ENCODE assay signal across 1 cellular context in the genomic region with DNA sequence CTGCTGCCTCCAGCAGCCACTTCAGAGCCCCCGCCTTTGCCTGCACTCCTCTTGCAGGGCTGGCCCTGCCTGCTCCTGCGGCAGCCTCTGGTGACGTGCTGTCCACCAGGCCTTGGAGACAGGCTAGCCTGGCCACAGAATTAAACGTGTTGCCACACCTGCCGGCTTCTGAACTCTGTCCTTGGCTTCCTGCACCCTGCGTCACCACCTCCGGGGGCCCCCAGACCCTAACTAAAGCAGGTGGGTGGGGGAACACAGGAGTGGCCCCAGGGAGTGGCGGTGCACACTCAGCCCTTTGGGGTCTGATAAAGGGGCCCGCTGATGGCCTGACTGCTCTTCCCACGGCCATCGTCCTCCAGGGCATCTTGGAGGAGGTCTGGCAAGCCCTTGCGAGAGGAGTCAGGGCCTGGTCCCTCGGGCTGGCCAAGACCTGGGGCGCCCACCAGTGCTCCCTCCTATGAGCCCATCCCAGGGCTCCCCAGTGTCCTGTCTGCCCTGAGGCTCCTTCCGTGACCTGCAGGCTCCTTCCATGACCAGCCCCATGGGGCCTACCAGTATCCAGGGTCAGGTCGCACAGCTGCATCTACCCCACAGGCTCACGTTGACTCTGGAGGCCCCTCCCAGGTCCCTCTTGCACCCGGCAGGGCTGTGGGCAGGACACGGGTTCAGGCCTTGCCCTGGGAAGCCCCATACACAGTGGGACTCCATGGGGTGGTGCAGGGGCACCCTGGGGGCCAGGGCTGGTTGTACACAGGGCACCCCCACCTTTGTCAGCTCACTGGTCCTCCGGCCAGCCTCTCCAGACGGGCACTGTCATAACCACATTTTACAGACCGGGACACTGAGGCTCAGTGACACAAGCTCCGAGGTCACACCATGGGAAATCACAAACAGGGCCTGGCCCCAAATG.
TF ChIP-seq lines count a peak whose summit lies in the region.

No MANE protein-coding gene starts in this region.

TF ChIP-seq in IMR-90, 13 proteins besides CTCF, POLR2A, EP300 and RAD21:
- no peak for TF ChIP-seq MAFK (IDR thresholded peaks at IDR 0.05; ENCODE audit: low read depth, low read length)
